16 cellular contexts compared by ENCODE assay signal in genomic region chr11:18332302-18332701, GRCh38. TPM values are rescaled to one million over a fixed set of nuclear protein-coding genes. Genes with fewer than 3 reads are reported as not detected.
DNase-seq lines count a peak whose midpoint lies in the region; ATAC-seq and TF ChIP-seq lines count a peak whose summit lies in the region.
"Had no signal": no experiment of that assay in that cellular context is flagged by ENCODE, and none has a peak within 500 bp of the region (broad histone marks: within the 10 kb centered on the region; RNA-seq: fewer than 3 reads in every experiment).

No MANE protein-coding gene starts in this region.

- peaks cover 21% of the 10 kb centered on the region for H3K36me3 ChIP-seq in CD8-positive, alpha-beta T cell (ENCODE audit: insufficient read depth, low read length)
- peaks cover 62% of the 10 kb centered on the region for H3K36me3 ChIP-seq in HUES48 (ENCODE audit: control insufficient read depth, insufficient read depth, low read length)

- no peak for TF ChIP-seq CTCF in CD8-positive, alpha-beta T cell (IDR thresholded peaks at IDR 0.05)

- H3K27me3 Mint-ChIP-seq in CD8-positive, alpha-beta T cell (ENCODE audit: low read depth): no peaks in the 10 kb centered on the region
- H3K27me3 Mint-ChIP-seq in activated T-helper 2 cell treated with anti-CD3 and anti-CD28 coated beads, Interferon-gamma antibody, Interleukin-2, Interleukin-4, amounts not matched to agents 10 μg/mL and 5 μg/mL and 100 μg/mL, durations not matched to agents 14 hours and 24 hours and 36 hours (ENCODE audit: low read depth): no peaks in the 10 kb centered on the region
- H3K27me3 Mint-ChIP-seq in memory B cell: no peaks in the 10 kb centered on the region

- no peaks in the 10 kb centered on the region for H3K27me3 ChIP-seq in CD8-positive, alpha-beta T cell (ENCODE audit: insufficient read depth, low read length)
- no peaks in the 10 kb centered on the region for H3K27me3 ChIP-seq in HUES48 (ENCODE audit: control insufficient read depth, insufficient read depth, low read length)
- H3K27me3 ChIP-seq: sigmoid colon had no signal

- intact Hi-C loops in CD8-positive, alpha-beta T cell (cut with DNase I, micrococcal nuclease): no loop called here
- intact Hi-C loops in activated T-helper 2 cell treated with anti-CD3 and anti-CD28 coated beads, Interferon-gamma antibody, Interleukin-2, Interleukin-4, amounts not matched to agents 10 μg/mL and 5 μg/mL and 100 μg/mL, durations not matched to agents 14 hours and 24 hours and 36 hours (cut with micrococcal nuclease): no loop called here
- intact Hi-C loops in posterior cingulate gyrus (cut with DNase I): no loop called here

- peak overlapping the region; percentile 64 for H3K4me3 Mint-ChIP-seq in CD8-positive, alpha-beta T cell
- H3K4me3 Mint-ChIP-seq in activated T-helper 2 cell treated with anti-CD3 and anti-CD28 coated beads, Interferon-gamma antibody, Interleukin-2, Interleukin-4, amounts not matched to agents 10 μg/mL and 5 μg/mL and 100 μg/mL, durations not matched to agents 14 hours and 24 hours and 36 hours (ENCODE audit: low read depth): peak overlapping the region; percentile 55
- H3K4me3 Mint-ChIP-seq in memory B cell: peak overlapping the region; percentile 35
- H3K4me3 Mint-ChIP-seq: brain, nephron progenitor cell had no signal

- H3K4me1 Mint-ChIP-seq in CD8-positive, alpha-beta T cell (ENCODE audit: low read depth): peaks cover 50% of the 10 kb centered on the region
- H3K4me1 Mint-ChIP-seq in activated T-helper 2 cell treated with anti-CD3 and anti-CD28 coated beads, Interferon-gamma antibody, Interleukin-2, Interleukin-4, amounts not matched to agents 10 μg/mL and 5 μg/mL and 100 μg/mL, durations not matched to agents 14 hours and 24 hours and 36 hours (ENCODE audit: low read depth): peaks cover 55% of the 10 kb centered on the region
- peaks cover 16% of the 10 kb centered on the region for H3K4me1 Mint-ChIP-seq in memory B cell
- H3K4me1 Mint-ChIP-seq: nephron progenitor cell had no signal

- H3K9me3 ChIP-seq in CD8-positive, alpha-beta T cell (ENCODE audit: low read length): no peaks in the 10 kb centered on the region
- no peaks in the 10 kb centered on the region for H3K9me3 ChIP-seq in HUES48 (ENCODE audit: control insufficient read depth, insufficient read depth, low read length)
- H3K9me3 ChIP-seq: sigmoid colon had no signal

- peaks cover 29% of the 10 kb centered on the region for H3K4me1 ChIP-seq in CD8-positive, alpha-beta T cell (ENCODE audit: insufficient read depth, low read length)
- H3K4me1 ChIP-seq in HUES48 (ENCODE audit: control insufficient read depth, insufficient read depth, low read length): peaks cover 15% of the 10 kb centered on the region
- H3K4me1 ChIP-seq: sigmoid colon had no signal

- H3K9me3 Mint-ChIP-seq in CD8-positive, alpha-beta T cell: no peaks in the 10 kb centered on the region
- H3K9me3 Mint-ChIP-seq in activated T-helper 2 cell treated with anti-CD3 and anti-CD28 coated beads, Interferon-gamma antibody, Interleukin-2, Interleukin-4, amounts not matched to agents 10 μg/mL and 5 μg/mL and 100 μg/mL, durations not matched to agents 14 hours and 24 hours and 36 hours: no peaks in the 10 kb centered on the region
- H3K9me3 Mint-ChIP-seq in memory B cell: no peaks in the 10 kb centered on the region
- H3K9me3 Mint-ChIP-seq: brain, nephron progenitor cell had no signal

- CTCF ChIA-PET in CD8-positive, alpha-beta T cell (lab: Charles Lee): no interaction called here

- H3K27ac ChIP-seq in CD8-positive, alpha-beta T cell (ENCODE audit: low read depth, low read length): peak overlapping the region; percentile 16
- H3K27ac ChIP-seq in HUES48 (ENCODE audit: low read depth, low read length): peak overlapping the region; percentile 51
- H3K27ac ChIP-seq: sigmoid colon had no signal

- H3K9ac ChIP-seq in HUES48 (ENCODE audit: low read depth, low read length): peak overlapping the region; percentile 10; the same call in 1 of the 2 replicates

- peak in 1 of 7 experiments; percentile 28 for DNase-seq in CD8-positive, alpha-beta T cell
- DNase-seq in activated T-helper 2 cell treated with anti-CD3 and anti-CD28 coated beads, Interferon-gamma antibody, Interleukin-2, Interleukin-4, amounts not matched to agents 10 μg/mL and 5 μg/mL and 100 μg/mL, durations not matched to agents 14 hours and 24 hours and 36 hours (ENCODE audit: low spot score): no peak
- no peak for DNase-seq in memory B cell (ENCODE audit: low spot score in 2 of 2)
- DNase-seq in posterior cingulate gyrus: no peak
- no peak for DNase-seq in 8988T
- DNase-seq: activated CD8-positive, alpha-beta memory T cell treated with anti-CD3 and anti-CD28 coated beads, Interleukin-2, amount 50 U/mL, for 48 hours; Calu3; NCI-H1417; nephron progenitor cell; sigmoid colon; T-helper 9 cell had no signal

- peaks cover 74% of the 10 kb centered on the region for H3K36me3 Mint-ChIP-seq in CD8-positive, alpha-beta T cell
- H3K36me3 Mint-ChIP-seq in activated T-helper 2 cell treated with anti-CD3 and anti-CD28 coated beads, Interferon-gamma antibody, Interleukin-2, Interleukin-4, amounts not matched to agents 10 μg/mL and 5 μg/mL and 100 μg/mL, durations not matched to agents 14 hours and 24 hours and 36 hours (ENCODE audit: low read depth): peaks cover 70% of the 10 kb centered on the region
- peaks cover 25% of the 10 kb centered on the region for H3K36me3 Mint-ChIP-seq in memory B cell

- ATAC-seq in CD8-positive, alpha-beta T cell: peak; percentile 72
- ATAC-seq in memory B cell (ENCODE audit: low read depth): peak; percentile 59
- no peak for ATAC-seq in HG02970 (IDR thresholded peaks at IDR 0.05; ENCODE audit: low FRiP score, unreplicated experiment)
- ATAC-seq: HepG2, left lobe of liver had no signal

- no peak overlapping the region for H3K4me3 ChIP-seq in CD8-positive, alpha-beta T cell (ENCODE audit: low read depth, low read length)
- H3K4me3 ChIP-seq in HUES48 (ENCODE audit: low read depth, low read length): peak overlapping the region; percentile 26; the same call in 1 of the 2 replicates
- H3K4me3 ChIP-seq: sigmoid colon had no signal

- POLR2A ChIA-PET in CD8-positive, alpha-beta T cell (lab: Charles Lee): no interaction called here

- peak overlapping the region; percentile 92 for H3K27ac Mint-ChIP-seq in CD8-positive, alpha-beta T cell
- peak overlapping the region; percentile 80 for H3K27ac Mint-ChIP-seq in activated T-helper 2 cell treated with anti-CD3 and anti-CD28 coated beads, Interferon-gamma antibody, Interleukin-2, Interleukin-4, amounts not matched to agents 10 μg/mL and 5 μg/mL and 100 μg/mL, durations not matched to agents 14 hours and 24 hours and 36 hours
- H3K27ac Mint-ChIP-seq in memory B cell: peak overlapping the region; percentile 74
- H3K27ac Mint-ChIP-seq: brain, nephron progenitor cell had no signal

RNA-seq across cellular contexts. Expression of gene GTF2H1, which starts 9.9 kb away (rescaled TPM):
- 10 to 100 TPM; 11.3 to 14.3 TPM for total RNA-seq in CD8-positive, alpha-beta T cell
- total RNA-seq in activated T-helper 2 cell treated with anti-CD3 and anti-CD28 coated beads, Interferon-gamma antibody, Interleukin-2, Interleukin-4, amounts not matched to agents 10 μg/mL and 5 μg/mL and 100 μg/mL, durations not matched to agents 14 hours and 24 hours and 36 hours: 51.4 and 54.3 TPM in 2 replicates

RNA-seq across cellular contexts. Expression of gene HPS5, which starts 10.4 kb away (rescaled TPM):
- 10 to 100 TPM in 1 of 2 experiments, 1 to 10 TPM in 1; 9.9 to 12.6 TPM for total RNA-seq in CD8-positive, alpha-beta T cell
- 33.3 and 34.2 TPM in 2 replicates for total RNA-seq in activated T-helper 2 cell treated with anti-CD3 and anti-CD28 coated beads, Interferon-gamma antibody, Interleukin-2, Interleukin-4, amounts not matched to agents 10 μg/mL and 5 μg/mL and 100 μg/mL, durations not matched to agents 14 hours and 24 hours and 36 hours
